2 cellular contexts compared by ENCODE assay signal in the genomic region with DNA sequence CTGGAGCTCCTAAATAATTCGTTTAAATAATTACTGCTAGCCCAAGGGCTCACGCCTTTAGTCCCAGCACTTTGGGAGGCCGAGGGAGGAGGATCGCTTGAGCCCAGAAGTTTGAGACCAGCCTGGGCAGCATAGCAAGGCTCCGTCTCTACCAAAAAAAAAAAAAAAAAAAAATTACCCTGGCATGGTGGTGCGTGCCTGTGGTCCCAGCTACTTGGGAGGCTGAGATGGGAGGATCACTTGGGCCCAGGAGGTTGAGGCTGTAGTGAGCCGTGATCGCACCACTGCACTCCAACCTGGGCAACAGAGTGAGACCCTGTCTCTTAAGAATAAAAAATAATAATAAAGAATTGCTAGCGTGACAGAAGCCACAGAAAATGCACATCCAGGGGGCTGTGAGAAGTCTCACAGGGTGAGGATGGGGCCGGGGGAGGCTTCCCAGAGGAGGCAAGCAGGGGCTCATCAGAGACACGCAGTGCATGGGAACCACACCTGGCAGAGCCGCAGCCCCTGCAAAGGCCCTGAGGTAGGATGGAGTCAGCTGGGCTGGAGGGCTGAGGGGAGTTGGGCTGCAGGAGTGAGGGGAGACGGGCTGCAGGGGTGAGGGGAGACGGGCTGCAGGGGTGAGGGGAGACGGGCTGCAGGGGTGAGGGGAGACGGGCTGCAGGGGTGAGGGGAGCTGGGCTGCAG.
A peak's percentile ranks its signal among the peaks of the same experiment; 100 is the strongest.
TF ChIP-seq lines count a peak whose summit lies in the region.

No MANE protein-coding gene starts in this region.

TF ChIP-seq in HEK293, 187 proteins besides CTCF, POLR2A, EP300 and RAD21:
- TF ChIP-seq ZNF623 (tag by site-specific recombination; IDR thresholded peaks at IDR 0.05): peak; percentile 67

TF ChIP-seq in K562, 482 proteins besides CTCF, POLR2A, EP300 and RAD21:
- peak; percentile 24; the same call in 1 of the 2 replicates for TF ChIP-seq ZBTB7A (IDR thresholded peaks at IDR 0.05; ENCODE audit: borderline replicate concordance, control insufficient read depth, low read depth, low read length)
- TF ChIP-seq TFAP4 (CRISPR knock-in tag; IDR thresholded peaks at IDR 0.05; ENCODE audit: borderline replicate concordance): peak; percentile 51; the same call in 1 of the 2 replicates
- 0 out of 2 replicates have a peak, but pooled peaks have one; percentile 29 for TF ChIP-seq STAT5A (IDR thresholded peaks at IDR 0.05; ENCODE audit: borderline replicate concordance, low read length)
- 0 out of 2 replicates have a peak, but pooled peaks have one; percentile 9 for TF ChIP-seq XRCC5 (IDR thresholded peaks at IDR 0.05; ENCODE audit: low read depth, low read length)
- TF ChIP-seq PCBP1 (IDR thresholded peaks at IDR 0.05; ENCODE audit: low read depth, low read length, poor library complexity, severe bottlenecking): peak; percentile 25
- peak; percentile 74 for TF ChIP-seq ZNF121 (CRISPR knock-in tag; conservative IDR thresholded peaks at IDR 0.05)
